Comparison of ENCODE assay signal across 17 cellular contexts in the genomic region with DNA sequence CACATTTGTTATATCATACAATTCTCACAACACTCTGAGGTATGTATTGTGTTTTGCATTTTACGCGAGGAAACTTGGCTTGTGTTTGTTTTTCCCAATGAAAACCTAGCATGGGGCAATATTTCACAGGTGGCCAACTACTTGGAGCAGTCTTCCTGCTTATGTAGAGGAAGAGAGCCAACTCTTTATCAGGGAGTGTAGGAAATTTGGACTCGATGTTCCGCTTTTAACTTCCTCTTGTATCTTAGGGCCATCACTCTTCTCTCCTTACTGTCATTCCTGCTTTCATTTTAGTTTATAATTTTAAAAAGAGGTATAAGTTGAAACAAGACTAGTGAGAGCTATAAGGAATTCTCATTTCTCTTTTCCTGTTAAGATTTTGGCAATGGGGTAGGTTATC.
DNase-seq lines count a peak whose midpoint lies in the region; ATAC-seq and TF ChIP-seq lines count a peak whose summit lies in the region.
"Had no signal": no experiment of that assay in that cellular context is flagged by ENCODE, and none has a peak within 500 bp of the region (broad histone marks: within the 10 kb centered on the region; RNA-seq: fewer than 3 reads in every experiment).

No MANE protein-coding gene starts in this region.

- intact Hi-C loops in left ventricle myocardium inferior (cut with micrococcal nuclease) (no loop called here), cardiac septum (cut with DNase I) (no loop called here), lower lobe of right lung (cut with DNase I) (no loop called here)

- H3K27me3 ChIP-seq in left ventricle myocardium inferior (ENCODE audit: low read depth) (no peaks in the 10 kb centered on the region), lower lobe of right lung (ENCODE audit: low read depth) (no peaks in the 10 kb centered on the region)
- H3K27me3 ChIP-seq: ascending aorta had no signal

- DNase-seq in left ventricle myocardium inferior = no peak
- DNase-seq in cardiac septum (ENCODE audit: low spot score) = no peak
- DNase-seq in lower lobe of right lung = no peak
- DNase-seq in NCI-H2029 (lab: John Stamatoyannopoulos, UW) = no peak
- no peak for DNase-seq in retina
- DNase-seq: activated CD4-positive, alpha-beta T cell treated with anti-CD3 and anti-CD28 coated beads, Interleukin-2, amount 10 ng/mL, durations not matched to agents 24 days and 14 days; CD8-positive, alpha-beta memory T cell; DND-41; H7; nephron progenitor cell; SHP77 treated with DMSO at 0.1 percent for 48 hours; stimulated activated naive CD8-positive, alpha-beta T cell treated with anti-CD3 and anti-CD28 coated beads, Interleukin-15, Interleukin-2, amounts not matched to agents 100 U/mL and 50 U/mL, for 24 hours had no signal

- H3K4me3 ChIP-seq in left ventricle myocardium inferior (no peak overlapping the region), lower lobe of right lung (no peak overlapping the region)
- H3K4me3 ChIP-seq: ascending aorta had no signal

- peak in 1 of 2 donors; percentile 26 for ATAC-seq in lower lobe of right lung
- ATAC-seq in HG03108 (IDR thresholded peaks at IDR 0.05; ENCODE audit: unreplicated experiment) = no peak
- no peak for ATAC-seq in HG03159 (IDR thresholded peaks at IDR 0.05; ENCODE audit: unreplicated experiment)
- ATAC-seq: stimulated activated naive CD8-positive, alpha-beta T cell treated with anti-CD3 and anti-CD28 coated beads, Interleukin-15, Interleukin-2, amounts not matched to agents 100 U/mL and 50 U/mL, for 24 hours had no signal

- peak overlapping the region; percentile 51 for H3K27ac ChIP-seq in left ventricle myocardium inferior (replicated peaks)
- H3K27ac ChIP-seq in VCaP = peak overlapping the region; percentile 78
- peak overlapping the region; percentile 60 for H3K27ac ChIP-seq in lower lobe of right lung
- H3K27ac ChIP-seq: ascending aorta, KMS-11 had no signal

- H3K4me1 ChIP-seq in left ventricle myocardium inferior (peaks cover 9% of the 10 kb centered on the region), lower lobe of right lung (peaks cover 6% of the 10 kb centered on the region)
- H3K4me1 ChIP-seq: ascending aorta had no signal

- H3K36me3 ChIP-seq in left ventricle myocardium inferior (no peaks in the 10 kb centered on the region), lower lobe of right lung (no peaks in the 10 kb centered on the region)
- H3K36me3 ChIP-seq: ascending aorta had no signal

- TF ChIP-seq CTCF in left ventricle myocardium inferior (IDR thresholded peaks at IDR 0.05; ENCODE audit: borderline replicate concordance) (no peak), VCaP (conservative IDR thresholded peaks at IDR 0.05) (no peak), lower lobe of right lung (IDR thresholded peaks at IDR 0.05) (no peak)

- H3K9me3 ChIP-seq in left ventricle myocardium inferior (replicated peaks) (no peaks in the 10 kb centered on the region), lower lobe of right lung (no peaks in the 10 kb centered on the region)
- H3K9me3 ChIP-seq: ascending aorta had no signal
